Comparison of ENCODE assay signal across 8 cellular contexts in the genomic region with DNA sequence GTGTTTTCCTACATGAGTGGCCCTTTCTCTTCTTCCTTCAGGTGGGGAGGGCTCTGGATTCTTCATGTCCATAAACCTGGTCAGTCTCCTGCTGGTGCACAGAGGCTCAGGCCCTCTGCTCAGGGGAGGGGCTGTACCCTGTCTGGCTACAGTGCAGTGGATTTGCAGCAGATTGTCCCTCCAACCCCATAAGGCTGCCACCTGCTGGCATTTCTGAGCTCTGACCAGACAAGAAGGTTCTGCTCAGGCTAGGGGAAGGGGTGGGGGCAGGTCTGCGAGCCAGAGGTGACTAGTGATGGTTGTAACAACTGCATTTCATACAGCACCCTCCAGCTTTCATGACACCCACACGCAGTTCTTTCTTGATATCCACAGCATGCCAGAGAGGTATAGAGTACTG.
DNase-seq lines count a peak whose midpoint lies in the region; FAIRE-seq and TF ChIP-seq lines count a peak whose summit lies in the region.
"Not testable (repeated sequence)": the region's sequence is repeated elsewhere in the genome, so short reads cannot be mapped to it uniquely, and the experiment has no call there.

No MANE protein-coding gene starts in this region.

- not testable (repeated sequence) for TF ChIP-seq EP300 in neural cell (conservative IDR thresholded peaks at IDR 0.05; ENCODE audit: poor library complexity, severe bottlenecking)

- not testable (repeated sequence) for TF ChIP-seq POLR2A in thyroid gland (IDR thresholded peaks at IDR 0.05)

- intact Hi-C loops in left ventricle myocardium inferior (cut with micrococcal nuclease): loop anchor here (5.0 kb wide), 1 partner anchor 50 kb away; no protein-coding TSS in a partner anchor
- intact Hi-C loops in thyroid gland (cut with DNase I): loop anchor here (5.0 kb wide), 1 partner anchor 50 kb away; no protein-coding TSS in a partner anchor

- not testable (repeated sequence) for H3K27ac ChIP-seq in left ventricle myocardium inferior (replicated peaks); neural cell (ENCODE audit: low read length)
- H3K27ac ChIP-seq in thyroid gland: peak overlapping the region in 2 of 3 donors; percentile 29 to 89

- not testable (repeated sequence) for H3K79me2 ChIP-seq in neural cell (replicated peaks; ENCODE audit: insufficient read depth, low read length)

- not testable (repeated sequence) for H3K36me3 ChIP-seq in bronchial epithelial cell (ENCODE audit: control insufficient read depth, insufficient read depth, low read length); left ventricle myocardium inferior; neural cell (ENCODE audit: insufficient read depth, low read length); thyroid gland

- not testable (repeated sequence) for H3K9me2 ChIP-seq in neural cell (ENCODE audit: insufficient read depth, low read length)

- 23 to 47% methylated on average over 2 of the region's 2 CpGs for WGBS in thyroid gland, 2 donors

- FAIRE-seq in bronchial epithelial cell (lab: Jason Lieb, UNC): not testable (repeated sequence)

- H3K9ac ChIP-seq in neural cell (ENCODE audit: low read length): not testable (repeated sequence)

- H3K27me3 ChIP-seq in bronchial epithelial cell (ENCODE audit: control insufficient read depth, insufficient read depth, low read length); left ventricle myocardium inferior (ENCODE audit: low read depth); neural cell (ENCODE audit: insufficient read depth, low read depth, low read length); thyroid gland: not testable (repeated sequence)

- H3F3A ChIP-seq in neural cell (ENCODE audit: insufficient read depth, low read length, poor library complexity, severe bottlenecking): not testable (repeated sequence)

- not testable (repeated sequence) for H2AFZ ChIP-seq in neural cell (ENCODE audit: low read depth, low read length)

- not testable (repeated sequence) for H3K4me2 ChIP-seq in neural cell (ENCODE audit: low read length)

- peaks cover 14% of the 10 kb centered on the region for H3K4me1 ChIP-seq in left ventricle myocardium inferior
- H3K4me1 ChIP-seq in thyroid gland: peaks cover 6 to 22% of the 10 kb centered on the region in 2 donors

- not testable (repeated sequence) for H3K9me3 ChIP-seq in left ventricle myocardium inferior (replicated peaks); neural cell (ENCODE audit: low read length); thyroid gland

- not testable (repeated sequence) for H3K4me3 ChIP-seq in bronchial epithelial cell (ENCODE audit: low read depth, low read length); neural cell (ENCODE audit: low read length); thyroid gland (replicated peaks in 1 of 3)
- H3K4me3 ChIP-seq in left ventricle myocardium inferior: peak overlapping the region; percentile 56

- not testable (repeated sequence) for TF ChIP-seq RAD21 in neural cell (conservative IDR thresholded peaks at IDR 0.05)

- TF ChIP-seq CTCF in bronchial epithelial cell (IDR thresholded peaks at IDR 0.05; ENCODE audit: insufficient read depth, low read length, severe bottlenecking): peak; percentile 60
- TF ChIP-seq CTCF in left ventricle myocardium inferior (IDR thresholded peaks at IDR 0.05; ENCODE audit: borderline replicate concordance): peak; percentile 78
- peak; percentile 28 for TF ChIP-seq CTCF in neural cell (IDR thresholded peaks at IDR 0.05; ENCODE audit: poor library complexity, severe bottlenecking)
- peak in 5 of 6 experiments; percentile 35 to 69 (median 66) for TF ChIP-seq CTCF in thyroid gland (IDR thresholded peaks at IDR 0.05)

- DNase-seq in Daoy (ENCODE audit: low read depth) (peak; percentile 59), HuH-7.5 (ENCODE audit: low spot score) (peak; percentile 59), NCI-H460 (ENCODE audit: extremely low read depth, low read depth) (peak; percentile 28), UCSD-AML1 (lab: John Stamatoyannopoulos, UW; ENCODE audit: unreplicated experiment) (peak; percentile 63), bronchial epithelial cell (ENCODE audit: low read depth) (peak; percentile 47), thyroid gland (peak; percentile 70 to 82)
- DNase-seq in left ventricle myocardium inferior: not testable (repeated sequence)

- not testable (repeated sequence) for H4K20me1 ChIP-seq in neural cell (ENCODE audit: insufficient read depth)

Comparison
In these comparisons a context has a peak if more than half of its experiments do, and no peak if none do; other contexts are left out.
1. CTCF ChIP-seq: peak in every context shown above with its lines; median percentile 78 in left ventricle myocardium inferior; 66 in thyroid gland; 60 in bronchial epithelial cell; 28 in neural cell.